22 cellular contexts compared by ENCODE assay signal in the genomic region with DNA sequence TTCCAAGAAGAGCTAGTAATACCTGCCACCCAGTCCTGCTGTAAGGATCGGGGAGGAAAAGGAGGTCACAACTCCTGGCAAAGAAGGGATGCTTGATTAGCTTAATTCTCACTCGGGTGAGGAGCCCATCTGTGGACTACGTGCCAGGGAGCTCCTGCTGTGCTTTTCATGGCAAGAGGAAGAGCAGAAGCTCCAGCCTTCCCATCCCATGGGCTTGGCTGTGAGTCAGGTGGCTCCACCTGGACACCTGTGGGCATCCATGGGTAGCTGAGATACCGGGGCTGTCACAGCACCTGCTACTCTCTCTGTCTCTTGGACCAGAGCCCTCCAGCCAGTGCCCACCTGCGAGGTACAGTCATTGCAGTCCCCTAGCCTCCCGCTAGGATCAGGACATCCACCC. TPM values are rescaled to one million over a fixed set of nuclear protein-coding genes. Genes with fewer than 3 reads are reported as not detected.
"Had no signal": no experiment of that assay in that cellular context is flagged by ENCODE, and none has a peak within 500 bp of the region (broad histone marks: within the 10 kb centered on the region; RNA-seq: fewer than 3 reads in every experiment).

No MANE protein-coding gene starts in this region.

- H3K4me3 ChIP-seq: adrenal gland, breast epithelium, esophagus squamous epithelium, left ventricle myocardium inferior, thyroid gland had no signal

- FAIRE-seq: astrocyte had no signal

- H3K36me3 ChIP-seq: adrenal gland, breast epithelium, esophagus squamous epithelium, left ventricle myocardium inferior, thyroid gland, WERI-Rb-1 had no signal

- H3K9me3 ChIP-seq: adrenal gland, breast epithelium, esophagus squamous epithelium, left ventricle myocardium inferior, thyroid gland had no signal

- ATAC-seq: activated naive CD4-positive, alpha-beta T cell treated with anti-CD3 and anti-CD28 coated beads, Interleukin-2, amount 50 U/mL, for 72 hours had no signal

- H3K4me1 ChIP-seq: adrenal gland, breast epithelium, left ventricle myocardium inferior, thyroid gland had no signal

- H3K27me3 ChIP-seq: adrenal gland, breast epithelium, thyroid gland had no signal

- DNase-seq: activated CD4-positive, alpha-beta T cell treated with anti-CD3 and anti-CD28 coated beads for 1 hour; activated gamma-delta T cell; adrenal gland; dermis blood vessel endothelial cell; effector memory CD4-positive, alpha-beta T cell; esophagus squamous epithelium; immature natural killer cell; kidney glomerular epithelial cell; left ventricle myocardium inferior; mammary epithelial cell; stimulated activated CD4-positive, alpha-beta T cell treated with anti-CD3 and anti-CD28 coated beads, Interleukin-12 subunit alpha, Interleukin-12 subunit beta, amount 100 ng/mL, for 4 hours; stimulated activated CD4-positive, alpha-beta T cell treated with anti-CD3 and anti-CD28 coated beads, Interleukin-1b, Interleukin-23, amount 100 ng/mL, for 48 hours; stimulated activated CD8-positive, alpha-beta memory T cell treated with anti-CD3 and anti-CD28 coated beads, Interleukin-4, amount 100 ng/mL, for 48 hours; stimulated activated naive CD4-positive, alpha-beta T cell treated with Interleukin-2 at 50 U/mL for 16 hours; thyroid gland; WERI-Rb-1 had no signal

- H3K27ac ChIP-seq: adrenal gland, breast epithelium, esophagus squamous epithelium, left ventricle myocardium inferior, thyroid gland, WERI-Rb-1 had no signal

RNA-seq across cellular contexts. Expression of a gene that starts 18.0 kb away (rescaled TPM):
- total RNA-seq: astrocyte, dermis blood vessel endothelial cell, left ventricle myocardium inferior, mammary epithelial cell, omental fat pad, progenitor cell of endocrine pancreas, thyroid gland had no signal
- polyA plus RNA-seq: mammary epithelial cell, neural cell had no signal
